28 cellular contexts compared by ENCODE assay signal in genomic region chr2:47595115-47595514, GRCh38. TPM values are rescaled to one million over a fixed set of nuclear protein-coding genes. Genes with fewer than 3 reads are reported as not detected.
DNase-seq lines count a peak whose midpoint lies in the region; ATAC-seq, FAIRE-seq and TF ChIP-seq lines count a peak whose summit lies in the region.
"Had no signal": no experiment of that assay in that cellular context is flagged by ENCODE, and none has a peak within 500 bp of the region (broad histone marks: within the 10 kb centered on the region; RNA-seq: fewer than 3 reads in every experiment).

No MANE protein-coding gene starts in this region.

- H3K4me3 Mint-ChIP-seq in chondrocyte (ENCODE audit: unreplicated experiment), result no peak overlapping the region
- H3K4me3 Mint-ChIP-seq in endodermal cell, result no peak overlapping the region
- H3K4me3 Mint-ChIP-seq: B cell; CD4-positive, alpha-beta T cell; CD8-positive, alpha-beta T cell had no signal

- H2BK5ac ChIP-seq in neuronal stem cell (ENCODE audit: low read length), result no peak overlapping the region

- no peak for TF ChIP-seq RAD21 in HepG2 (CRISPR knock-in tag; IDR thresholded peaks at IDR 0.05)

- H3K9me3 ChIP-seq in endodermal cell (ENCODE audit: control insufficient read depth, low read length) (peaks cover 53% of the 10 kb centered on the region), HepG2 (ENCODE audit: low read length) (no peaks in the 10 kb centered on the region), right lobe of liver (no peaks in the 10 kb centered on the region), neuronal stem cell (replicated peaks in 1 of 2; ENCODE audit: control insufficient read depth in 2 of 2, insufficient read depth in 1 of 2, low read depth in 1 of 2, low read length in 2 of 2) (peaks cover 2 to 26% of the 10 kb centered on the region in 2 donors)

- H3K14ac ChIP-seq in neuronal stem cell (ENCODE audit: low read length), result no peak overlapping the region

- H3K4me3 ChIP-seq in endodermal cell (ENCODE audit: low read length), result peak overlapping the region; percentile 51
- H3K4me3 ChIP-seq in HepG2 (replicated peaks in 1 of 3; ENCODE audit: insufficient read depth in 1 of 3, low read depth in 2 of 3, low read length in 3 of 3), result no peak overlapping the region
- H3K4me3 ChIP-seq in right lobe of liver, result no peak overlapping the region
- no peak overlapping the region for H3K4me3 ChIP-seq in neuronal stem cell (ENCODE audit: low read length in 2 of 2)
- H3K4me3 ChIP-seq: A549; BLaER1 treated with 17β-estradiol and CSF1 and Interleukin-3, amounts not matched to agents 10 nM and 100 nM; GM12878 had no signal

- H3K36me3 ChIP-seq in endodermal cell (ENCODE audit: control insufficient read depth, insufficient read depth, low read length) (no peaks in the 10 kb centered on the region), HepG2 (replicated peaks in 1 of 2; ENCODE audit: control insufficient read depth in 1 of 2, insufficient read depth in 2 of 2, low read length in 2 of 2) (no peaks in the 10 kb centered on the region), right lobe of liver (no peaks in the 10 kb centered on the region), neuronal stem cell (replicated peaks in 1 of 2; ENCODE audit: control insufficient read depth in 2 of 2, insufficient read depth in 2 of 2, low read length in 2 of 2) (no peaks in the 10 kb centered on the region)
- H3K36me3 ChIP-seq: BLaER1 treated with 17β-estradiol and CSF1 and Interleukin-3, amounts not matched to agents 10 nM and 100 nM had no signal

- H2BK15ac ChIP-seq in neuronal stem cell (ENCODE audit: low read length), result no peak overlapping the region

- H4K20me1 ChIP-seq in HepG2 (ENCODE audit: insufficient read depth, low read length), result no peaks in the 10 kb centered on the region
- H4K20me1 ChIP-seq: BLaER1 treated with 17β-estradiol and CSF1 and Interleukin-3, amounts not matched to agents 10 nM and 100 nM had no signal

- CTCF ChIA-PET in HepG2 (lab: Yijun Ruan, JAX; ENCODE audit: low intra/inter-chr PET ratio, low total read pairs), result no interaction called here

- in situ Hi-C loops in HepG2 (cut with HindIII; ENCODE audit: extremely low pct_ligation_motif_present, low pct_unique_long_range_greater_than_20kb), result no loop called here

- no peak overlapping the region for H2AK5ac ChIP-seq in neuronal stem cell (ENCODE audit: low read depth, low read length)

- no peak for DNase-seq in chondrocyte (ENCODE audit: low spot score)
- DNase-seq in endodermal cell, result no peak
- DNase-seq in HepG2 (ENCODE audit: low spot score), result no peak
- DNase-seq in right lobe of liver, result no peak
- no peak for DNase-seq in GM12892 (ENCODE audit: insufficient read length)
- no peak for DNase-seq in DMS153 (lab: John Stamatoyannopoulos, UW)
- no peak for DNase-seq in neuronal stem cell (ENCODE audit: low spot score)
- no peak for DNase-seq in NCI-H345 treated with DMSO at 0.1 percent for 48 hours (lab: John Stamatoyannopoulos, UW; ENCODE audit: unreplicated experiment)
- DNase-seq: AML-193; Caco-2; Calu3; CD4-positive, alpha-beta T cell; CD8-positive, alpha-beta T cell; DMS53; DMS79; DND-41; EL; GDM1 had no signal

- no peak overlapping the region for H2BK120ac ChIP-seq in neuronal stem cell (ENCODE audit: low read depth, low read length)

- WGBS in endodermal cell (ENCODE audit: insufficient coverage in 1 of 2, insufficient read length in 1 of 2), 2 experiments, result 96 to 100% methylated on average over 1 of the region's 1 CpG
- WGBS in HepG2 (ENCODE audit: low lambda C conversion rate), result 0% methylated on average over 1 of the region's 1 CpG
- WGBS in right lobe of liver (ENCODE audit: insufficient coverage, low coverage, low lambda C conversion rate, missing lambda C conversion rate), result 50% methylated on average over 1 of the region's 1 CpG
- no CpG with 5 or more reads among the region's 1 CpG for WGBS in neuronal stem cell (ENCODE audit: extremely low coverage in 2 of 2, insufficient read length in 2 of 2, insufficient replicate concordance in 1 of 2), 2 donors

- peak overlapping the region; percentile 45 for H3K27ac Mint-ChIP-seq in chondrocyte (ENCODE audit: unreplicated experiment)
- no peak overlapping the region for H3K27ac Mint-ChIP-seq in endodermal cell
- H3K27ac Mint-ChIP-seq: B cell; CD4-positive, alpha-beta T cell; CD8-positive, alpha-beta T cell had no signal

- H2BK12ac ChIP-seq in neuronal stem cell (ENCODE audit: low read length), result no peak overlapping the region

- no peaks in the 10 kb centered on the region for H3K79me2 ChIP-seq in HepG2 (ENCODE audit: insufficient read depth, low read length)

- H3K4me1 ChIP-seq in endodermal cell (ENCODE audit: control insufficient read depth, insufficient read depth, low read length) (no peaks in the 10 kb centered on the region), HepG2 (ENCODE audit: insufficient read depth, low read length) (peaks cover 6% of the 10 kb centered on the region; the same call in 1 of the 2 replicates), right lobe of liver (no peaks in the 10 kb centered on the region), neuronal stem cell (ENCODE audit: control insufficient read depth in 2 of 2, insufficient read depth in 1 of 2, low read depth in 1 of 2, low read length in 2 of 2) (peaks cover 4 to 13% of the 10 kb centered on the region in 2 donors)
- H3K4me1 ChIP-seq: A549; BLaER1 treated with 17β-estradiol and CSF1 and Interleukin-3, amounts not matched to agents 10 nM and 100 nM; Caco-2 had no signal

- H3K4me1 Mint-ChIP-seq in chondrocyte (ENCODE audit: low read depth) (peaks cover 4% of the 10 kb centered on the region), endodermal cell (peaks cover 16% of the 10 kb centered on the region)

- no peak for TF ChIP-seq POLR2A in HepG2 (IDR thresholded peaks at IDR 0.05; ENCODE audit: insufficient read depth in 1 of 2, low read depth in 2 of 2, low read length in 2 of 2)
- TF ChIP-seq POLR2A in right lobe of liver (IDR thresholded peaks at IDR 0.05), result no peak
- TF ChIP-seq POLR2A in GM12892 (IDR thresholded peaks at IDR 0.05; ENCODE audit: low read depth, low read length), result no peak

- H3K27me3 Mint-ChIP-seq in chondrocyte (ENCODE audit: low read depth), result peaks cover 25% of the 10 kb centered on the region
- H3K27me3 Mint-ChIP-seq in endodermal cell (ENCODE audit: insufficient read depth), result peaks cover 11% of the 10 kb centered on the region
- H3K27me3 Mint-ChIP-seq: B cell; CD4-positive, alpha-beta T cell had no signal

- H3K4me2 ChIP-seq in HepG2 (ENCODE audit: low read depth, low read length) (no peak overlapping the region), neuronal stem cell (ENCODE audit: insufficient read depth, low read length, poor library complexity, severe bottlenecking) (no peak overlapping the region)
- H3K4me2 ChIP-seq: A549; BLaER1 treated with 17β-estradiol and CSF1 and Interleukin-3, amounts not matched to agents 10 nM and 100 nM had no signal

- H2AFZ ChIP-seq in HepG2 (ENCODE audit: low read length), result no peak overlapping the region
- no peak overlapping the region for H2AFZ ChIP-seq in neuronal stem cell (ENCODE audit: low read length)

- FAIRE-seq in HepG2 (lab: Jason Lieb, UNC) (no peak), GM12892 (lab: Jason Lieb, UNC) (no peak)
- FAIRE-seq: A549, D721Med, GM12878, GM19239 had no signal

- H3K18ac ChIP-seq in neuronal stem cell (ENCODE audit: low read length), result no peak overlapping the region

- no peak overlapping the region for H3K23ac ChIP-seq in neuronal stem cell (ENCODE audit: low read depth, low read length, poor library complexity)

- POLR2A ChIA-PET in HepG2 (lab: Yijun Ruan, JAX), result no interaction called here

- ATAC-seq in HepG2 (no peak), right lobe of liver (peak in 3 of 4 donors; percentile 28 to 63 (median 43))
- ATAC-seq: A549; CD8-positive, alpha-beta T cell; GM12878 had no signal

- TF ChIP-seq CTCF in chondrocyte (IDR thresholded peaks at IDR 0.05) (no peak), endodermal cell (conservative IDR thresholded peaks at IDR 0.05) (no peak), HepG2 (CRISPR knock-in tag; IDR thresholded peaks at IDR 0.05) (no peak), right lobe of liver (IDR thresholded peaks at IDR 0.05) (no peak)

- no TSS peak for BruUV-seq in HepG2 (replicated peaks; lab: Mats Ljungman, UMichigan)

- no peak overlapping the region for H4K91ac ChIP-seq in neuronal stem cell (ENCODE audit: low read depth, low read length, poor library complexity)

- H3K36me3 Mint-ChIP-seq in chondrocyte (ENCODE audit: low read depth) (peaks cover 5% of the 10 kb centered on the region), endodermal cell (ENCODE audit: low read depth) (peaks cover 24% of the 10 kb centered on the region)
- H3K36me3 Mint-ChIP-seq: CD8-positive, alpha-beta T cell had no signal

- H3K9ac ChIP-seq in endodermal cell (ENCODE audit: extremely low read depth, low read length, poor library complexity, severe bottlenecking), result no peak overlapping the region
- H3K9ac ChIP-seq in HepG2 (ENCODE audit: insufficient read depth, low read depth, low read length), result no peak overlapping the region
- H3K9ac ChIP-seq in neuronal stem cell (ENCODE audit: low read depth, low read length, poor library complexity), result no peak overlapping the region
- H3K9ac ChIP-seq: BLaER1 treated with 17β-estradiol and CSF1 and Interleukin-3, amounts not matched to agents 10 nM and 100 nM had no signal

- TF ChIP-seq EP300 in HepG2 (IDR thresholded peaks at IDR 0.05; ENCODE audit: low read depth in 2 of 2, low read length in 2 of 2) (no peak), HepG2 (CRISPR knock-in tag; IDR thresholded peaks at IDR 0.05; ENCODE audit: borderline replicate concordance) (no peak)

- no peak overlapping the region for H3K4ac ChIP-seq in neuronal stem cell (ENCODE audit: low read length)

- H3K27me3 ChIP-seq in endodermal cell (ENCODE audit: control insufficient read depth, insufficient read depth, low read length, poor library complexity, severe bottlenecking) (no peaks in the 10 kb centered on the region), HepG2 (ENCODE audit: control insufficient read depth in 1 of 2, insufficient read depth in 2 of 2, low read length in 2 of 2) (peaks cover 0 to 2% of the 10 kb centered on the region in 2 experiments; a peak in 2 of 5 replicates), right lobe of liver (no peaks in the 10 kb centered on the region), neuronal stem cell (ENCODE audit: control insufficient read depth in 3 of 3, insufficient read depth in 3 of 3, low read depth in 1 of 3, low read length in 3 of 3) (no peaks in the 10 kb centered on the region)
- H3K27me3 ChIP-seq: BLaER1 treated with 17β-estradiol and CSF1 and Interleukin-3, amounts not matched to agents 10 nM and 100 nM had no signal

- intact Hi-C loops in HepG2 (cut with micrococcal nuclease; ENCODE audit: unreplicated experiment) (no loop called here), right lobe of liver (cut with DNase I) (no loop called here)

- no peak overlapping the region for H3K27ac ChIP-seq in endodermal cell (ENCODE audit: low read depth, low read length)
- H3K27ac ChIP-seq in HepG2 (ENCODE audit: extremely low read length, insufficient read depth, low read length), result no peak overlapping the region
- H3K27ac ChIP-seq in right lobe of liver, result no peak overlapping the region
- no peak overlapping the region for H3K27ac ChIP-seq in neuronal stem cell (replicated peaks; ENCODE audit: low read length)
- H3K27ac ChIP-seq: 22Rv1; A549; BLaER1 treated with 17β-estradiol and CSF1 and Interleukin-3, amounts not matched to agents 10 nM and 100 nM; C4-2B had no signal

- H3K9me3 Mint-ChIP-seq in chondrocyte (ENCODE audit: low read depth), result peaks cover 12% of the 10 kb centered on the region
- H3K9me3 Mint-ChIP-seq in endodermal cell, result peaks cover 30% of the 10 kb centered on the region

- no peak overlapping the region for H4K8ac ChIP-seq in neuronal stem cell (ENCODE audit: low read depth, low read length)

- H3K79me1 ChIP-seq in neuronal stem cell (ENCODE audit: low read depth, low read length), result no peaks in the 10 kb centered on the region

RNA-seq across cellular contexts. Expression of gene KCNK12, which starts 24.3 kb away (rescaled TPM):
- total RNA-seq in chondrocyte (not detected in 3 replicates), endodermal cell (10 to 100 TPM; 52.3 to 79.0 TPM), HepG2 (2016; rRNA removed; fragmentation: Illumina TruSeq; extraction: Trizol) (not detected in 2 replicates), right lobe of liver (not detected)
- polyA plus RNA-seq in endodermal cell (2013, experiment 1 of 2), result 16.1 TPM
- 16.9 TPM for polyA plus RNA-seq in endodermal cell (2013, experiment 2 of 2)
- total RNA-seq in HepG2 (2016; cell fraction: cytosol; rRNA removed; fragmentation: Illumina TruSeq; extraction: Trizol; ENCODE audit: low read depth), result not detected in 2 replicates
- not detected in 2 replicates for total RNA-seq in HepG2 (2016; cell fraction: insoluble cytoplasmic fraction; rRNA removed; fragmentation: Illumina TruSeq; extraction: Trizol)
- total RNA-seq in HepG2 (2016; cell fraction: membrane; rRNA removed; fragmentation: Illumina TruSeq; extraction: Trizol), result not detected in 2 replicates
- total RNA-seq in HepG2 (2016; cell fraction: nucleus; rRNA removed; fragmentation: Illumina TruSeq; extraction: Trizol), result not detected in 2 replicates
- polyA plus RNA-seq in HepG2 (2011; rRNA removed), result not detected in 2 replicates
- polyA plus RNA-seq in HepG2 (2011; cell fraction: cytosol; rRNA removed), result not detected in 2 replicates
- not detected in 2 replicates for polyA plus RNA-seq in HepG2 (2011; cell fraction: nucleus; rRNA removed)
- 0.08 and 0.21 TPM in 2 replicates for polyA plus RNA-seq in HepG2 (2012)
- polyA plus RNA-seq in HepG2 (2016; cell fraction: cytosol; fragmentation: Illumina TruSeq; extraction: Trizol; ENCODE audit: low read depth), result not detected in 2 replicates
- not detected in 2 replicates for polyA plus RNA-seq in HepG2 (2016; cell fraction: insoluble cytoplasmic fraction; fragmentation: Illumina TruSeq; extraction: Trizol; ENCODE audit: low read depth)
- not detected in 2 replicates for polyA plus RNA-seq in HepG2 (2016; cell fraction: membrane; fragmentation: Illumina TruSeq; extraction: Trizol; ENCODE audit: low read depth)
- polyA plus RNA-seq in HepG2 (2016; cell fraction: nucleus; fragmentation: Illumina TruSeq; extraction: Trizol; ENCODE audit: insufficient read depth, low read depth), result not detected in 2 replicates
- polyA minus RNA-seq in HepG2 (2011; rRNA and poly(A)+ RNA removed; ENCODE audit: low replicate concordance), result not detected in 2 replicates
- polyA minus RNA-seq in HepG2 (2011; cell fraction: cytosol; rRNA and poly(A)+ RNA removed), result not detected in 2 replicates
- polyA minus RNA-seq in HepG2 (2011; cell fraction: nucleus; rRNA and poly(A)+ RNA removed), result not detected in 2 replicates
- 0.13 TPM for polyA plus RNA-seq in GM12892 (2012; ENCODE audit: missing spikeins)
- polyA plus RNA-seq in neuronal stem cell (2013, experiment 1 of 2), result 7.9 TPM
- polyA plus RNA-seq in neuronal stem cell (2013, experiment 2 of 2), result 7.8 TPM
- total RNA-seq: A172, Caco-2, Calu3 had no signal
- polyA plus RNA-seq: BJ had no signal

Comparison
In these comparisons a context has a peak if more than half of its experiments do, and no peak if none do; other contexts are left out.
1. RNA of gene KCNK12, which starts 24.3 kb away (total RNA-seq): 52.3 to 79.0 TPM in endodermal cell; not detected in chondrocyte, not detected in HepG2 and not detected in right lobe of liver; every median in the first group is over 10 times any median in the second.